In the genomic region with DNA sequence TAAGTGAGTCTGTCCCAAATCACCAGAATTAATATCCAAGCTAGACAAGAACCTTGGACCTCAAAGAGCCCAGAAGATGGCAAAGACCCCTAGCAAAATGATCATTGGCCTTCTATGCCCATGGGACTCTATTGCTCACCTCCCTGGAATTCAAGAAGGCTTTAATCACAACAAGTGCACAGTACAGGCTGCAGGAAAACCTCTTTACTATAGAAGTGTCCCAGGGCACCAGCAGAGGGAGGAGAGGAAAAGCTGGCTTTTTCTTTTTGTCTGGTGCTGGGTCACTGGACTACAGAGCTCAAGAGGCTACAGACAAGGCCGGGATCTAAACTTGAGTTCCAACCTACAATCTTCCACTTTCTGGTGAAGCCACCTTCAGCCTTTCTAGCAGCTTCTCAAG, we compare ENCODE assay signal across 11 cellular contexts.
DNase-seq lines count a peak whose midpoint lies in the region; ATAC-seq and TF ChIP-seq lines count a peak whose summit lies in the region.
"Had no signal": no experiment of that assay in that cellular context is flagged by ENCODE, and none has a peak within 500 bp of the region (broad histone marks: within the 10 kb centered on the region; RNA-seq: fewer than 3 reads in every experiment).

No MANE protein-coding gene starts in this region.

- no peak for TF ChIP-seq POLR2A in ovary (IDR thresholded peaks at IDR 0.05)

- H3K36me3 ChIP-seq in upper lobe of right lung = no peaks in the 10 kb centered on the region
- no peaks in the 10 kb centered on the region for H3K36me3 ChIP-seq in ovary
- H3K36me3 ChIP-seq: neutrophil had no signal

- no peak for ATAC-seq in upper lobe of right lung
- ATAC-seq in omental fat pad (ENCODE audit: low FRiP score) = no peak

- H3K27ac ChIP-seq in upper lobe of right lung (peak overlapping the region; percentile 65), ovary (peak overlapping the region in 1 of 2 donors; percentile 63)
- H3K27ac ChIP-seq: neutrophil had no signal

- no peaks in the 10 kb centered on the region for H3K27me3 ChIP-seq in upper lobe of right lung
- no peaks in the 10 kb centered on the region for H3K27me3 ChIP-seq in ovary
- H3K27me3 ChIP-seq: neutrophil had no signal

- H3K4me1 ChIP-seq in upper lobe of right lung (peaks cover 25% of the 10 kb centered on the region), ovary (ENCODE audit: insufficient read depth) (peaks cover 31% of the 10 kb centered on the region)

- TF ChIP-seq CTCF in cardiac fibroblast (IDR thresholded peaks at IDR 0.05; ENCODE audit: low read depth, low read length) (peak; percentile 54), upper lobe of right lung (IDR thresholded peaks at IDR 0.05) (no peak), ovary (IDR thresholded peaks at IDR 0.05) (peak in 1 of 3 donors; percentile 7), omental fat pad (IDR thresholded peaks at IDR 0.05) (no peak)

- 76% methylated on average over 1 of the region's 1 CpG for WGBS in ovary, 3 donors

- TF ChIP-seq EP300 in ovary (IDR thresholded peaks at IDR 0.05) = no peak

- peak; percentile 40 for DNase-seq in NCI-H226
- DNase-seq in cardiac fibroblast (ENCODE audit: low read depth in 2 of 2) = peak; percentile 61 to 81
- peak; percentile 49 for DNase-seq in left kidney (ENCODE audit: low read depth, low spot score)
- no peak for DNase-seq in upper lobe of right lung
- DNase-seq in ovary = no peak
- no peak for DNase-seq in omental fat pad (ENCODE audit: low spot score)
- no peak for DNase-seq in NCI-H510A (lab: John Stamatoyannopoulos, UW)
- DNase-seq: activated naive CD4-positive, alpha-beta T cell treated with anti-CD3 and anti-CD28 coated beads, Interleukin-2, amount 10 ng/mL, durations not matched to agents 7 days and 5 days; hippocampal formation; stimulated activated CD8-positive, alpha-beta memory T cell treated with anti-CD3 and anti-CD28 coated beads, Interleukin-4, amount 100 ng/mL, for 48 hours had no signal

- H3K4me3 ChIP-seq in cardiac fibroblast (replicated peaks in 1 of 2; ENCODE audit: low read depth in 2 of 2, low read length in 2 of 2) = no peak overlapping the region
- H3K4me3 ChIP-seq in upper lobe of right lung = no peak overlapping the region
- no peak overlapping the region for H3K4me3 ChIP-seq in ovary

- intact Hi-C loops in upper lobe of right lung (cut with DNase I) (no loop called here), ovary (cut with DNase I) (loop anchor here in 2 of 4 donors (5.0 to 10.0 kb wide), 3 partner anchors 36 to 134 kb away; a partner anchor contains a TSS)

- H3K9me3 ChIP-seq in upper lobe of right lung (no peaks in the 10 kb centered on the region), ovary (no peaks in the 10 kb centered on the region)
- H3K9me3 ChIP-seq: neutrophil had no signal

Comparison
In these comparisons a context has a peak if more than half of its experiments do, and no peak if none do; other contexts are left out.
1. DNase-seq: peak in NCI-H226 (single experiment), cardiac fibroblast (2 of 2) and left kidney (single experiment); none in upper lobe of right lung (single experiment), ovary (0 of 5), omental fat pad (single experiment) and NCI-H510A (single experiment).